18 cellular contexts compared by ENCODE assay signal in the genomic region with DNA sequence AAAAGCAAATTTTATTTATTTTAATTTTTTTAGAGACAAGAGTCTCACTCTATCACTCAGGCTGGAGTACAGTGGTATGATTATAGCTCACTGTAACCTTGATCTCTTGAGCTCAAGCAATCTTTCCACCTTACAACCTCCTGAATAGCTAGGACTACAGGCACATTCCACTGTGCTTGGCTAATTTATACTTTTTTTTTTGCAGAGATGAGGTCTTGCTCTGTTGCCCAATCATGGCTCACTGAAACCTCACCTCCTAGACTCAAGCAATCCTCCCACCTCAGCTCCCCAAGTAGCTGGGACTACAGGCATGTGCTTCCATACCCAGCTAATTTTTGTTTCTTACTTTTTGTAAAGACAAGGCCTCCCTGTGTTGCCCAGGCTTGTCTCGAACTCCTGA. TPM values are rescaled to one million over a fixed set of nuclear protein-coding genes. Genes with fewer than 3 reads are reported as not detected.
DNase-seq lines count a peak whose midpoint lies in the region; ATAC-seq and TF ChIP-seq lines count a peak whose summit lies in the region.
"Had no signal": no experiment of that assay in that cellular context is flagged by ENCODE, and none has a peak within 500 bp of the region (broad histone marks: within the 10 kb centered on the region; RNA-seq: fewer than 3 reads in every experiment).

No MANE protein-coding gene starts in this region.

- H4K8ac ChIP-seq in IMR-90 (ENCODE audit: low read depth in 2 of 2, low read length in 2 of 2): no peak overlapping the region
- H4K8ac ChIP-seq in neuronal stem cell (ENCODE audit: low read depth, low read length): no peak overlapping the region

- H3K4me2 ChIP-seq in IMR-90 (ENCODE audit: low read depth, low read length) (no peak overlapping the region), neuronal stem cell (ENCODE audit: insufficient read depth, low read length, poor library complexity, severe bottlenecking) (no peak overlapping the region)
- H3K4me2 ChIP-seq: BLaER1 had no signal

- H3K27ac ChIP-seq in IMR-90 (ENCODE audit: insufficient read depth, low read length) (no peak overlapping the region), neuronal stem cell (replicated peaks; ENCODE audit: low read length) (no peak overlapping the region)
- H3K27ac ChIP-seq: BLaER1 had no signal

- H4K5ac ChIP-seq in IMR-90 (ENCODE audit: low read depth, low read length): no peak overlapping the region

- CTCF ChIA-PET in IMR-90 (lab: Yijun Ruan, JAX): interaction anchor here (0.7 kb wide), 2 partner anchors 151 to 606 kb away, joined by 3 read pairs; no protein-coding TSS in a partner anchor

- H3K9ac ChIP-seq in IMR-90 (ENCODE audit: low read depth, low read length): no peak overlapping the region
- no peak overlapping the region for H3K9ac ChIP-seq in neuronal stem cell (ENCODE audit: low read depth, low read length, poor library complexity)
- H3K9ac ChIP-seq: BLaER1 had no signal

- POLR2A ChIA-PET in IMR-90 (lab: Charles Lee; ENCODE audit: unreplicated experiment): no interaction called here

- no peaks in the 10 kb centered on the region for H3K4me1 ChIP-seq in IMR-90 (ENCODE audit: control insufficient read depth, insufficient read depth, low read length)
- no peaks in the 10 kb centered on the region for H3K4me1 ChIP-seq in neuronal stem cell (ENCODE audit: control insufficient read depth in 2 of 2, insufficient read depth in 1 of 2, low read depth in 1 of 2, low read length in 2 of 2)
- H3K4me1 ChIP-seq: BLaER1 had no signal

- H3K23ac ChIP-seq in IMR-90 (ENCODE audit: low read depth, low read length) (no peak overlapping the region), neuronal stem cell (ENCODE audit: low read depth, low read length, poor library complexity) (no peak overlapping the region)

- no peak overlapping the region for H2BK20ac ChIP-seq in IMR-90 (ENCODE audit: low read depth, low read length)

- H2BK5ac ChIP-seq in IMR-90 (ENCODE audit: low read depth, low read length, poor library complexity, severe bottlenecking) (no peak overlapping the region), neuronal stem cell (ENCODE audit: low read length) (no peak overlapping the region)

- H2BK15ac ChIP-seq in IMR-90 (ENCODE audit: low read depth, low read length): no peak overlapping the region
- no peak overlapping the region for H2BK15ac ChIP-seq in neuronal stem cell (ENCODE audit: low read length)

- H3K79me1 ChIP-seq in IMR-90 (ENCODE audit: low read depth in 1 of 2, low read length in 2 of 2) (no peaks in the 10 kb centered on the region), neuronal stem cell (ENCODE audit: low read depth, low read length) (no peaks in the 10 kb centered on the region)

- no peak overlapping the region for H2AK9ac ChIP-seq in IMR-90 (replicated peaks; ENCODE audit: low read depth, low read length, poor library complexity)

- no TSS peak for BruUV-seq in IMR-90 (replicated peaks; lab: Mats Ljungman, UMichigan)

- H2BK120ac ChIP-seq in IMR-90 (ENCODE audit: low read depth, low read length) (no peak overlapping the region), neuronal stem cell (ENCODE audit: low read depth, low read length) (no peak overlapping the region)

- H3K27me3 ChIP-seq in IMR-90 (ENCODE audit: control insufficient read depth, insufficient read depth, low read length): no peaks in the 10 kb centered on the region; the same call in 1 of the 2 replicates
- no peaks in the 10 kb centered on the region for H3K27me3 ChIP-seq in neuronal stem cell (ENCODE audit: control insufficient read depth in 3 of 3, insufficient read depth in 3 of 3, low read depth in 1 of 3, low read length in 3 of 3)
- H3K27me3 ChIP-seq: BLaER1 had no signal

- peak; percentile 46; the same call in 1 of the 2 replicates for ATAC-seq in IMR-90 (ENCODE audit: low read depth)
- ATAC-seq: CD8-positive, alpha-beta T cell; GM12878; HCT116 had no signal

- H3K56ac ChIP-seq in IMR-90 (ENCODE audit: extremely low read depth, insufficient read depth, low read length): no peak overlapping the region

- dilution Hi-C loops in IMR-90 (cut with HindIII; ENCODE audit: low sequenced_read_pairs, unreplicated experiment): no loop called here

- TF ChIP-seq CTCF in AG10803 (conservative IDR thresholded peaks at IDR 0.05; ENCODE audit: low read length): no peak
- TF ChIP-seq CTCF in IMR-90 (conservative IDR thresholded peaks at IDR 0.05; ENCODE audit: low read depth, low read length): no peak
- TF ChIP-seq CTCF in epithelial cell of esophagus (IDR thresholded peaks at IDR 0.05; ENCODE audit: insufficient read depth, low read depth, low read length, missing control alignments): no peak

- H3K4me3 ChIP-seq in AG10803 (ENCODE audit: low read length) (no peak overlapping the region), IMR-90 (ENCODE audit: insufficient read depth, low read depth, low read length) (no peak overlapping the region), epithelial cell of esophagus (ENCODE audit: low read length) (no peak overlapping the region), neuronal stem cell (ENCODE audit: low read length in 2 of 2) (no peak overlapping the region)
- H3K4me3 ChIP-seq: BLaER1, GM12878 had no signal

- H3K36me3 ChIP-seq in IMR-90 (ENCODE audit: control insufficient read depth, insufficient read depth, low read length) (no peaks in the 10 kb centered on the region), neuronal stem cell (replicated peaks in 1 of 2; ENCODE audit: control insufficient read depth in 2 of 2, insufficient read depth in 2 of 2, low read length in 2 of 2) (no peaks in the 10 kb centered on the region)
- H3K36me3 ChIP-seq: BLaER1 had no signal

- H2BK12ac ChIP-seq in neuronal stem cell (ENCODE audit: low read length): no peak overlapping the region

- 60% methylated on average over 1 of the region's 1 CpG; no CpG with 5 or more reads in 1 of the 2 experiments for WGBS in IMR-90 (ENCODE audit: extremely low coverage in 2 of 2, insufficient read length in 1 of 2), 2 experiments
- WGBS in neuronal stem cell (ENCODE audit: extremely low coverage in 2 of 2, insufficient read length in 2 of 2, insufficient replicate concordance in 1 of 2), 2 donors: no CpG with 5 or more reads among the region's 1 CpG

- in situ Hi-C loops in IMR-90 (cut with MboI; ENCODE audit: low sequenced_read_pairs): no loop called here

- H3K14ac ChIP-seq in IMR-90 (replicated peaks; ENCODE audit: low read depth, low read length) (no peak overlapping the region), neuronal stem cell (ENCODE audit: low read length) (no peak overlapping the region)

- H3K4ac ChIP-seq in IMR-90 (ENCODE audit: low read depth, low read length) (no peak overlapping the region), neuronal stem cell (ENCODE audit: low read length) (no peak overlapping the region)

- H3K9me3 ChIP-seq in IMR-90 (ENCODE audit: control insufficient read depth, insufficient read depth, low read length) (no peaks in the 10 kb centered on the region), neuronal stem cell (replicated peaks in 1 of 2; ENCODE audit: control insufficient read depth in 2 of 2, insufficient read depth in 1 of 2, low read depth in 1 of 2, low read length in 2 of 2) (no peaks in the 10 kb centered on the region)

- no peak for TF ChIP-seq POLR2A in IMR-90 (IDR thresholded peaks at IDR 0.05; ENCODE audit: low read depth, low read length)

- no peak overlapping the region for H2AK5ac ChIP-seq in IMR-90 (ENCODE audit: low read depth, low read length)
- H2AK5ac ChIP-seq in neuronal stem cell (ENCODE audit: low read depth, low read length): no peak overlapping the region

- no peak for TF ChIP-seq RAD21 in IMR-90 (IDR thresholded peaks at IDR 0.05; ENCODE audit: low read length)

- H4K91ac ChIP-seq in IMR-90 (ENCODE audit: insufficient read depth, low read depth, low read length) (no peak overlapping the region), neuronal stem cell (ENCODE audit: low read depth, low read length, poor library complexity) (no peak overlapping the region)

- intact Hi-C loops in IMR-90 (cut with micrococcal nuclease): no loop called here

- H3K18ac ChIP-seq in IMR-90 (ENCODE audit: low read depth, low read length): no peak overlapping the region
- no peak overlapping the region for H3K18ac ChIP-seq in neuronal stem cell (ENCODE audit: low read length)

- H3K9me1 ChIP-seq in IMR-90 (ENCODE audit: insufficient read depth, low read length): no peaks in the 10 kb centered on the region

- H2AFZ ChIP-seq in IMR-90 (replicated peaks; ENCODE audit: low read length, poor library complexity) (no peak overlapping the region), neuronal stem cell (ENCODE audit: low read length) (no peak overlapping the region)

- no peaks in the 10 kb centered on the region for H4K20me1 ChIP-seq in IMR-90 (ENCODE audit: insufficient read depth, low read length)
- H4K20me1 ChIP-seq: BLaER1 had no signal

- DNase-seq in AG10803 (ENCODE audit: low read depth) (peak; percentile 35), IMR-90 (peak; percentile 34), epithelial cell of esophagus (ENCODE audit: low read depth) (peak; percentile 82), left kidney (ENCODE audit: low read depth, low spot score) (peak; percentile 2), NCI-H1105 treated with DMSO at 0.1 percent for 48 hours (lab: John Stamatoyannopoulos, UW) (no peak), midbrain (lab: John Stamatoyannopoulos, UW) (no peak), neuronal stem cell (ENCODE audit: low spot score) (no peak), activated gamma-delta T cell (lab: John Stamatoyannopoulos, UW) (no peak)
- DNase-seq: CD8-positive, alpha-beta T cell; DMS79; Karpas-422; NCI-H1105; NCI-H187 treated with DMSO at 0.1 percent for 48 hours; NCI-H774; RPMI8226 had no signal

TF ChIP-seq in IMR-90, 13 proteins besides CTCF, POLR2A, EP300 and RAD21:
- no peak for TF ChIP-seq RCOR1 (IDR thresholded peaks at IDR 0.05; ENCODE audit: insufficient replicate concordance, low read length)
- TF ChIP-seq CEBPB (IDR thresholded peaks at IDR 0.05; ENCODE audit: low read depth, low read length): peak; percentile 51; the same call in 1 of the 2 replicates

RNA-seq across cellular contexts. Expression of a gene that starts 49.5 kb away (rescaled TPM):
- total RNA-seq in IMR-90 (2012; rRNA removed): 39.4 and 46.9 TPM in 2 replicates
- polyA plus RNA-seq in IMR-90 (2012; rRNA removed): 21.1 and 27.1 TPM in 2 replicates
- polyA plus RNA-seq in IMR-90 (2012; cell fraction: cytosol; rRNA removed): 4.8 and 5.7 TPM in 2 replicates
- 2.5 and 7.6 TPM in 2 replicates for polyA plus RNA-seq in IMR-90 (2012; cell fraction: nucleus; rRNA removed; ENCODE audit: low replicate concordance)
- 41.5 TPM for polyA plus RNA-seq in neuronal stem cell (2013, experiment 1 of 2)
- 43.7 TPM for polyA plus RNA-seq in neuronal stem cell (2013, experiment 2 of 2)

RNA-seq across cellular contexts. Expression of a gene that starts 52.7 kb away (rescaled TPM):
- 15.2 and 24.4 TPM in 2 replicates for total RNA-seq in IMR-90 (2012; rRNA removed)
- 7.1 and 9.3 TPM in 2 replicates for polyA plus RNA-seq in IMR-90 (2012; rRNA removed)
- polyA plus RNA-seq in IMR-90 (2012; cell fraction: cytosol; rRNA removed): 1.5 and 1.6 TPM in 2 replicates
- 1.4 and 12.3 TPM in 2 replicates for polyA plus RNA-seq in IMR-90 (2012; cell fraction: nucleus; rRNA removed; ENCODE audit: low replicate concordance)
- polyA plus RNA-seq in neuronal stem cell (2013, experiment 1 of 2): 58.8 TPM
- 59.7 TPM for polyA plus RNA-seq in neuronal stem cell (2013, experiment 2 of 2)

Comparison
In these comparisons a context has a peak if more than half of its experiments do, and no peak if none do; other contexts are left out.
1. DNase-seq: peak in AG10803 (single experiment), IMR-90 (single experiment), epithelial cell of esophagus (single experiment) and left kidney (single experiment); none in NCI-H1105 treated with DMSO at 0.1 percent for 48 hours (single experiment), midbrain (single experiment), neuronal stem cell (single experiment) and activated gamma-delta T cell (single experiment).